8 cellular contexts compared by ENCODE assay signal in the genomic region with DNA sequence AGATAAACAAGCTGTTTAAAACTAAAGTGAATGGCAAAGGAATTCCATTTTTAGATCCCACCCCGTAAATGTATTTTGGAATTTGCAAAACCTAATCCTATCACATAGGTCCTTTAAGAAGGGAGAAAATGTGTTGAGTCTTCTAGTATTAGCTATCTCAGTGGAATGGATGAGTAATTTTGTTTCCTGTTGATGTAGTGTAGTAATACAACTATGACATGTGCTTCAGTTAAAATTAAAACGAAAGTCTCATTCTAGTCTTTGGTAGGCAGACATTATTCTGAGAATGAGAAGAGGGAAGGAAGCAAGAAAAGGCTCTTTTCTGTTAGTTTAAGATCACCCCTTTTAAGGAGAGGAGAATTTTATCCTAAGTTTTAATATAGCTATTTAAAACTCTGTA.
DNase-seq lines count a peak whose midpoint lies in the region; ATAC-seq and TF ChIP-seq lines count a peak whose summit lies in the region.

No MANE protein-coding gene starts in this region.

- no peak for DNase-seq in CD4-positive, alpha-beta T cell
- DNase-seq in astrocyte of the hippocampus (ENCODE audit: low read depth, low spot score) (peak; percentile 37), non-pigmented ciliary epithelial cell (ENCODE audit: low read depth) (peak; percentile 71), cerebellar cortex (ENCODE audit: low spot score) (no peak), OCI-LY7 (ENCODE audit: low spot score) (no peak)
- no peak for DNase-seq in activated CD8-positive, alpha-beta memory T cell treated with anti-CD3 and anti-CD28 coated beads for 24 hours

- no peaks in the 10 kb centered on the region for H3K9me2 ChIP-seq in OCI-LY7 (ENCODE audit: insufficient read depth, low read length)

- no peak overlapping the region for H3K4me3 Mint-ChIP-seq in CD4-positive, alpha-beta T cell

- H3K27me3 Mint-ChIP-seq in CD4-positive, alpha-beta T cell: no peaks in the 10 kb centered on the region

- CTCF ChIA-PET in CD4-positive, alpha-beta T cell (lab: Charles Lee): no interaction called here
- CTCF ChIA-PET in OCI-LY7 (lab: Charles Lee; ENCODE audit: unreplicated experiment): no interaction called here

- TF ChIP-seq CTCF in CD4-positive, alpha-beta T cell (IDR thresholded peaks at IDR 0.05): no peak
- no peak for TF ChIP-seq CTCF in OCI-LY7 (conservative IDR thresholded peaks at IDR 0.05; ENCODE audit: low read length)

- no peak overlapping the region for H3K4me2 ChIP-seq in OCI-LY7 (ENCODE audit: low read length)

- intact Hi-C loops in CD4-positive, alpha-beta T cell (cut with DNase I, micrococcal nuclease): no loop called here
- intact Hi-C loops in OCI-LY7 (cut with micrococcal nuclease; ENCODE audit: unreplicated experiment): no loop called here

- no peaks in the 10 kb centered on the region for H4K20me1 ChIP-seq in OCI-LY7 (ENCODE audit: insufficient read depth, low read length)

- H3K79me2 ChIP-seq in OCI-LY7 (ENCODE audit: insufficient read depth, low read depth, low read length): no peaks in the 10 kb centered on the region

- no peaks in the 10 kb centered on the region for H3K9me3 Mint-ChIP-seq in CD4-positive, alpha-beta T cell

- H3K4me1 Mint-ChIP-seq in CD4-positive, alpha-beta T cell (ENCODE audit: low read depth): peaks cover 6% of the 10 kb centered on the region

- no peaks in the 10 kb centered on the region for H3K36me3 ChIP-seq in OCI-LY7 (ENCODE audit: insufficient read depth, low read length)

- no peaks in the 10 kb centered on the region for H3K27me3 ChIP-seq in CD4-positive, alpha-beta T cell (ENCODE audit: control insufficient read depth, insufficient read depth, low read length)

- BruUV-seq in OCI-LY7 (replicated peaks; lab: Mats Ljungman, UMichigan): no TSS peak

- POLR2A ChIA-PET in CD4-positive, alpha-beta T cell (lab: Charles Lee): interaction anchor here (1.1 to 2.4 kb wide), 3 partner anchors 10 to 240 kb away, joined by 3 to 6 read pairs (median 4); no protein-coding TSS in a partner anchor
- POLR2A ChIA-PET in OCI-LY7 (lab: Charles Lee): interaction anchor here (0.5 to 1.0 kb wide), 3 partner anchors 74 to 1128 kb away, joined by 3 to 4 read pairs (median 4); no protein-coding TSS in a partner anchor

- H3K36me3 Mint-ChIP-seq in CD4-positive, alpha-beta T cell (ENCODE audit: low read depth): no peaks in the 10 kb centered on the region

- no peaks in the 10 kb centered on the region for H3K9me3 ChIP-seq in CD4-positive, alpha-beta T cell (ENCODE audit: control insufficient read depth, low read length)
- H3K9me3 ChIP-seq in OCI-LY7 (ENCODE audit: low read length): no peaks in the 10 kb centered on the region

- no peak overlapping the region for H3K4me3 ChIP-seq in OCI-LY7 (ENCODE audit: low read depth, low read length, poor library complexity, severe bottlenecking)

- peak; percentile 68 for ATAC-seq in CD4-positive, alpha-beta T cell (ENCODE audit: poor library complexity)
- ATAC-seq in GM19455 (IDR thresholded peaks at IDR 0.05; ENCODE audit: unreplicated experiment) (peak; percentile 90), HG03521 (IDR thresholded peaks at IDR 0.05; ENCODE audit: unreplicated experiment) (peak; percentile 79)

- H2AFZ ChIP-seq in OCI-LY7 (ENCODE audit: low read length): no peak overlapping the region; the same call in 1 of the 2 replicates

- H3K27ac ChIP-seq in CD4-positive, alpha-beta T cell (ENCODE audit: low read depth, low read length): no peak overlapping the region
- H3K27ac ChIP-seq in OCI-LY7 (ENCODE audit: low read depth, low read length, poor library complexity, severe bottlenecking): no peak overlapping the region

- peak overlapping the region; percentile 53 for H3K27ac Mint-ChIP-seq in CD4-positive, alpha-beta T cell

- H3K4me1 ChIP-seq in OCI-LY7 (ENCODE audit: insufficient read depth, low read length, poor library complexity, severe bottlenecking): no peaks in the 10 kb centered on the region

Comparison
In these comparisons a context has a peak if more than half of its experiments do, and no peak if none do; other contexts are left out.
1. DNase-seq: peak in astrocyte of the hippocampus (single experiment) and non-pigmented ciliary epithelial cell (single experiment); none in CD4-positive, alpha-beta T cell (0 of 10), cerebellar cortex (single experiment), activated CD8-positive, alpha-beta memory T cell treated with anti-CD3 and anti-CD28 coated beads for 24 hours (single experiment) and OCI-LY7 (single experiment).
2. Peak in every context shown above with its lines, with median percentiles within 50 percentile points of each other: ATAC-seq.